8 cellular contexts compared by ENCODE assay signal in the genomic region with DNA sequence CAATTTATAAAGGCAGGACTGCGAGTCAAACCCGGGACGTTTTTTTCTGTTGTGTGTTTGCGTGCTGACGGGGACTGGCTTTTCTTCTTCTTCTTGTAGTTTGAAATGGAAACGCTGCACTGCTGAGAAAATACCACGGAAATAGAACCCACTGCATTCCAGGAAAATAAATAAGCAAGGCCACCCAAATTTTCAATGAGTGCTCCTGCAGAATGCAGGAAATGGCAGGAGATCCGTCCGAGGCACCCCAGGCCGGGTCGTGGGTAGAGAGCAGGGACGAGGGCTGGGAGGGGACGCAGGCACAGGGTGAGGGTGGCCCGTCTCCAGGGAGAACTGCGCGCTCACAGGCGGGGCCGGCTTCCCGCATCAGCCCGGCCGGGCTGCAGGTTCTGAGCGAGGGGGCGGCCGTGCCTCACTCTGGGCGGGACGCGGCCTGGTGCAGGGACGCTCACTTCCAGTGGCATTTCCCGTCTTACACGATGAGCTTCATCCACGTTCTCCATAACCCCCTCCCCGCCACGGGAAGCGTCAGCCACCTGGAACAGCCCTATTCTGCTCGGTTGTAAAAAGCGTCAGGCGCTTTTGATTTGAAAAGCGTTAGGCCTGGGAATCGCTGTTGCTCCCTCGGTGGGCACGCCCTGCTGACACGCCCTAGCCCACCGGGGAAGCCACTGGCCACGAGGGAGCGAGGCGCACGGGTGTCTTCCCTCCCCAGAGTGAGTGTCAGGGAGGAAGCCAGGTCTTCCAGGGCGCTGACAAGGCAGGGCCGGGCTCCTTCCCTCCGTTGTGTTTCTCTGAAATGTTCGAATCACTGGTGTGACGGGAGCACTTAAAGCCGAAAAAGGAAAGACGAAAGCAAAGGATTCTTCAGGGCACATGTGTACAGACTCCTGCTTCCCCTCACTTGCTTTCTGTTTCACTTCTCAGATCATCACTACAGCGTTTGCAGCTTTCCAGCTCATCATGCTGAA. TPM values are rescaled to one million over a fixed set of nuclear protein-coding genes. Genes with fewer than 3 reads are reported as not detected.
DNase-seq lines count a peak whose midpoint lies in the region; ATAC-seq, FAIRE-seq and TF ChIP-seq lines count a peak whose summit lies in the region.

No MANE protein-coding gene starts in this region.

- H3K36me3 ChIP-seq in left lung = no peaks in the 10 kb centered on the region

- DNase-seq in GM03348 (ENCODE audit: low spot score) (peak; percentile 74), Kasumi-1 (lab: John Stamatoyannopoulos, UW) (peak; percentile 24 to 48), coronary artery (ENCODE audit: low spot score) (peak; percentile 79), left lung (peak; percentile 63 to 89), D721Med (ENCODE audit: insufficient read length, low spot score) (no peak)
- DNase-seq in activated CD4-positive, alpha-beta T cell treated with anti-CD3 and anti-CD28 coated beads for 48 hours = peak; percentile 64
- peak; percentile 40 for DNase-seq in stimulated activated CD4-positive, alpha-beta T cell treated with anti-CD3 and anti-CD28 coated beads, Interleukin-2, amount 100 ng/mL, for 4 hours (ENCODE audit: low read depth)

- intact Hi-C loops in left lung (cut with DNase I) = no loop called here

- peaks cover 0 to 7% of the 10 kb centered on the region in 2 donors for H3K27me3 ChIP-seq in left lung

- H3K4me3 ChIP-seq in coronary artery (peak overlapping the region; percentile 72), left lung (peak overlapping the region; percentile 58 to 60)

- H3K27ac ChIP-seq in coronary artery (peak overlapping the region; percentile 75 to 89), left lung (peak overlapping the region; percentile 92 to 93)

- H3K9me3 ChIP-seq in left lung = no peaks in the 10 kb centered on the region

- TF ChIP-seq CTCF in coronary artery (IDR thresholded peaks at IDR 0.05) (no peak), left lung (IDR thresholded peaks at IDR 0.05) (no peak), D721Med (IDR thresholded peaks at IDR 0.05; ENCODE audit: insufficient read depth, missing control alignments) (no peak)

- FAIRE-seq in D721Med (lab: Jason Lieb, UNC) = no peak

- ATAC-seq in GM21717 (IDR thresholded peaks at IDR 0.05; ENCODE audit: unreplicated experiment) (peak; percentile 94), left lung (peak; percentile 93)

- H3K4me1 ChIP-seq in left lung = peaks cover 0 to 18% of the 10 kb centered on the region in 2 donors

RNA-seq across cellular contexts. Expression of a gene that starts 17.9 kb away (rescaled TPM):
- total RNA-seq in left lung = 10 to 100 TPM; 19.8 to 23.2 TPM

RNA-seq across cellular contexts. Expression of a gene that starts 54.0 kb away (rescaled TPM):
- total RNA-seq in left lung = 1 to 10 TPM in 1 of 2 donors, under 1 TPM in 1; 0.41 to 1.2 TPM
